In the genomic region with DNA sequence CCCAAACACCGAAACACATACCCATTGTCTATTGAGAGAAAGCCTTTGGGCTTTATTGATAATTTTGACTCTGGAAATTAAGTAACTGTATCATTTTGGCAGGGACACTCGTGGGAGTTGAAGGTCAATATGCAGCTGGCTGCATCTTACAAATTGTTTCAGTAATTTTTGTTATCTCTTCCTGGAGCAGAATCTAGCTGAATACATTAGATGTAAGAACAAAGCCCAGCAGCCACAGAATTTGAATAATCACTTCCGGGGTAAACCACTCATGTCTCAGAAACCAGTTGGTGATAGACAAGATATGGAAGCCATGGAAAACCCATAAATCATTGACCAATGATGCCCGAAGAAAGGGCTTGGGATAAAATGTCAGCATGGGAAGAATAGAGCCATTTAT, we compare ENCODE assay signal across 8 cellular contexts.
A peak's percentile ranks its signal among the peaks of the same experiment; 100 is the strongest.
DNase-seq lines count a peak whose midpoint lies in the region; ATAC-seq lines count a peak whose summit lies in the region.

No MANE protein-coding gene starts in this region.

- ATAC-seq in GM19324 (IDR thresholded peaks at IDR 0.05; ENCODE audit: low FRiP score, unreplicated experiment) (peak; percentile 55), HG03378 (IDR thresholded peaks at IDR 0.05; ENCODE audit: unreplicated experiment) (peak; percentile 49)

- peak overlapping the region; percentile 10 for H3K27ac ChIP-seq in cingulate gyrus (ENCODE audit: low read depth, low read length)
- H3K27ac ChIP-seq in skin epidermis: peak overlapping the region in 19 of 21 experiments; percentile 10 to 90 (median 73)

- H3K4me3 ChIP-seq in skin epidermis: no peak overlapping the region

- DNase-seq in nucleus accumbens (lab: John Stamatoyannopoulos, UW) (no peak), SKM-1 treated with dmso at 0.1 percent for 144 hours (lab: John Stamatoyannopoulos, UW; ENCODE audit: unreplicated experiment) (no peak), LoVo (ENCODE audit: low spot score) (no peak), HCEC 1CT (no peak)
